Comparison of ENCODE assay signal across 9 cellular contexts in genomic region chr5:100901851-100902341, GRCh38. TPM values are rescaled to one million over a fixed set of nuclear protein-coding genes. Genes with fewer than 3 reads are reported as not detected.
DNase-seq lines count a peak whose midpoint lies in the region; ATAC-seq, FAIRE-seq and TF ChIP-seq lines count a peak whose summit lies in the region.
"Had no signal": no experiment of that assay in that cellular context is flagged by ENCODE, and none has a peak within 500 bp of the region (broad histone marks: within the 10 kb centered on the region; RNA-seq: fewer than 3 reads in every experiment).

No MANE protein-coding gene starts in this region.

- FAIRE-seq in HepG2 (lab: Jason Lieb, UNC), result no peak

- no peak for ATAC-seq in HepG2
- ATAC-seq in gastrocnemius medialis, result peak; percentile 34 to 37
- ATAC-seq in HG03565 (IDR thresholded peaks at IDR 0.05; ENCODE audit: unreplicated experiment), result no peak
- ATAC-seq in GM21825 (IDR thresholded peaks at IDR 0.05; ENCODE audit: unreplicated experiment), result no peak

- H3K4me2 ChIP-seq in HepG2 (ENCODE audit: low read depth, low read length), result no peak overlapping the region
- peak overlapping the region; percentile 93 for H3K4me2 ChIP-seq in hepatocyte

- H4K20me1 ChIP-seq in HepG2 (ENCODE audit: insufficient read depth, low read length) (no peaks in the 10 kb centered on the region), hepatocyte (ENCODE audit: insufficient read depth, poor library complexity, severe bottlenecking) (no peaks in the 10 kb centered on the region)

- in situ Hi-C loops in HepG2 (cut with HindIII; ENCODE audit: extremely low pct_ligation_motif_present, low pct_unique_long_range_greater_than_20kb), result no loop called here
- in situ Hi-C loops in gastrocnemius medialis (cut with MboI; ENCODE audit: low sequenced_read_pairs in 4 of 4), result no loop called here

- 3% methylated on average over 9 of the region's 9 CpGs for WGBS in liver
- WGBS in HepG2 (ENCODE audit: low lambda C conversion rate), result 6% methylated on average over 9 of the region's 9 CpGs
- WGBS in hepatocyte (ENCODE audit: low lambda C conversion rate, missing lambda C conversion rate), result 12% methylated on average over 9 of the region's 9 CpGs

- TF ChIP-seq RAD21 in liver (IDR thresholded peaks at IDR 0.05) (peak; percentile 15 to 19), HepG2 (CRISPR knock-in tag; IDR thresholded peaks at IDR 0.05) (no peak)

- CTCF ChIA-PET in HepG2 (lab: Yijun Ruan, JAX; ENCODE audit: low intra/inter-chr PET ratio, low total read pairs), result no interaction called here

- peaks cover 0 to 6% (median 1%) of the 10 kb centered on the region in 4 donors for H3K4me1 ChIP-seq in liver (ENCODE audit: control insufficient read depth in 4 of 4, insufficient read depth in 4 of 4, low read length in 3 of 4)
- no peaks in the 10 kb centered on the region for H3K4me1 ChIP-seq in HepG2 (ENCODE audit: insufficient read depth, low read length)
- H3K4me1 ChIP-seq in SJCRH30, result no peaks in the 10 kb centered on the region
- H3K4me1 ChIP-seq in hepatocyte (ENCODE audit: insufficient read depth), result no peaks in the 10 kb centered on the region
- peaks cover 4 to 5% of the 10 kb centered on the region in 2 donors for H3K4me1 ChIP-seq in gastrocnemius medialis

- no peak for DNase-seq in HepG2 (ENCODE audit: low spot score)
- DNase-seq in SJCRH30, result peak in 1 of 2 experiments; percentile 11
- DNase-seq in activated naive CD8-positive, alpha-beta T cell treated with anti-CD3 and anti-CD28 coated beads, Interleukin-2, amount 50 U/mL, for 16 hours (ENCODE audit: low read depth, low spot score), result peak; percentile 12
- DNase-seq in hepatocyte (ENCODE audit: low spot score), result peak; percentile 12
- DNase-seq in gastrocnemius medialis, result peak in 1 of 2 donors; percentile 22

- peaks cover 0 to 2% (median 0%) of the 10 kb centered on the region in 4 donors for H3K27me3 ChIP-seq in liver (ENCODE audit: control insufficient read depth in 4 of 4, insufficient read depth in 4 of 4, low read length in 3 of 4)
- H3K27me3 ChIP-seq in HepG2 (ENCODE audit: control insufficient read depth in 1 of 2, insufficient read depth in 2 of 2, low read length in 2 of 2), result peaks cover 3 to 32% of the 10 kb centered on the region in 2 experiments; a peak in 4 of 5 replicates
- H3K27me3 ChIP-seq in SJCRH30, result no peaks in the 10 kb centered on the region
- peaks cover 10% of the 10 kb centered on the region for H3K27me3 ChIP-seq in hepatocyte
- peaks cover 6 to 32% (median 16%) of the 10 kb centered on the region in 3 donors for H3K27me3 ChIP-seq in gastrocnemius medialis

- H3K79me2 ChIP-seq in HepG2 (ENCODE audit: insufficient read depth, low read length) (no peaks in the 10 kb centered on the region), hepatocyte (no peaks in the 10 kb centered on the region)

- no peaks in the 10 kb centered on the region for H3K9me3 ChIP-seq in liver (ENCODE audit: control insufficient read depth in 4 of 4, low read length in 3 of 4)
- H3K9me3 ChIP-seq in HepG2 (ENCODE audit: low read length), result no peaks in the 10 kb centered on the region
- H3K9me3 ChIP-seq in SJCRH30 (replicated peaks), result no peaks in the 10 kb centered on the region
- H3K9me3 ChIP-seq in hepatocyte (ENCODE audit: low read depth), result no peaks in the 10 kb centered on the region
- no peaks in the 10 kb centered on the region for H3K9me3 ChIP-seq in gastrocnemius medialis

- POLR2A ChIA-PET in HepG2 (lab: Yijun Ruan, JAX), result no interaction called here

- TF ChIP-seq POLR2A in HepG2 (IDR thresholded peaks at IDR 0.05; ENCODE audit: insufficient read depth in 1 of 2, low read depth in 2 of 2, low read length in 2 of 2), result no peak
- TF ChIP-seq POLR2A in gastrocnemius medialis (IDR thresholded peaks at IDR 0.05), result no peak

- intact Hi-C loops in HepG2 (cut with micrococcal nuclease; ENCODE audit: unreplicated experiment) (no loop called here), gastrocnemius medialis (cut with DNase I; ENCODE audit: low total_unique reads) (no loop called here)

- peak overlapping the region; percentile 77 to 87 for H3K27ac ChIP-seq in liver (ENCODE audit: low read depth in 1 of 2, low read length in 2 of 2)
- no peak overlapping the region for H3K27ac ChIP-seq in HepG2 (ENCODE audit: extremely low read length, insufficient read depth, low read length)
- H3K27ac ChIP-seq in SJCRH30, result no peak overlapping the region
- H3K27ac ChIP-seq in hepatocyte, result peak overlapping the region; percentile 14
- peak overlapping the region; percentile 60 to 73 (median 63) for H3K27ac ChIP-seq in gastrocnemius medialis
- H3K27ac ChIP-seq: epithelial cell of prostate had no signal

- TF ChIP-seq EP300 in HepG2 (IDR thresholded peaks at IDR 0.05; ENCODE audit: low read depth in 2 of 2, low read length in 2 of 2), result no peak
- no peak for TF ChIP-seq EP300 in HepG2 (CRISPR knock-in tag; IDR thresholded peaks at IDR 0.05; ENCODE audit: borderline replicate concordance)

- no peaks in the 10 kb centered on the region for H3K36me3 ChIP-seq in liver (ENCODE audit: control insufficient read depth in 4 of 4, insufficient read depth in 3 of 4, low read depth in 1 of 4, low read length in 3 of 4)
- H3K36me3 ChIP-seq in HepG2 (replicated peaks in 1 of 2; ENCODE audit: control insufficient read depth in 1 of 2, insufficient read depth in 2 of 2, low read length in 2 of 2), result no peaks in the 10 kb centered on the region
- no peaks in the 10 kb centered on the region for H3K36me3 ChIP-seq in SJCRH30
- no peaks in the 10 kb centered on the region for H3K36me3 ChIP-seq in hepatocyte (replicated peaks; ENCODE audit: insufficient read depth, low read depth)
- H3K36me3 ChIP-seq in gastrocnemius medialis, result no peaks in the 10 kb centered on the region

- H2AFZ ChIP-seq in HepG2 (ENCODE audit: low read length), result no peak overlapping the region
- H2AFZ ChIP-seq in hepatocyte, result peak overlapping the region; percentile 86

- H3K4me3 ChIP-seq in liver (ENCODE audit: low read depth in 1 of 3, low read length in 3 of 3) (peak overlapping the region; percentile 28 to 52 (median 43)), HepG2 (replicated peaks in 1 of 3; ENCODE audit: insufficient read depth in 1 of 3, low read depth in 2 of 3, low read length in 3 of 3) (no peak overlapping the region), SJCRH30 (peak overlapping the region; percentile 55), hepatocyte (peak overlapping the region; percentile 40), gastrocnemius medialis (peak overlapping the region; percentile 54 to 61 (median 58))

- H3K9ac ChIP-seq in liver (ENCODE audit: low read depth in 1 of 2, low read length in 2 of 2), result peak overlapping the region in 1 of 2 donors; percentile 82
- H3K9ac ChIP-seq in HepG2 (ENCODE audit: insufficient read depth, low read depth, low read length), result no peak overlapping the region

- TF ChIP-seq CTCF in liver (IDR thresholded peaks at IDR 0.05; ENCODE audit: low read depth, low read length, missing input control) (no peak), HepG2 (CRISPR knock-in tag; IDR thresholded peaks at IDR 0.05) (no peak), hepatocyte (IDR thresholded peaks at IDR 0.05; ENCODE audit: poor library complexity) (no peak), gastrocnemius medialis (IDR thresholded peaks at IDR 0.05 in 4 of 5, conservative IDR thresholded peaks at IDR 0.05 in 1 of 5) (no peak)

- BruUV-seq in HepG2 (replicated peaks; lab: Mats Ljungman, UMichigan), result no TSS peak

- H3K9me2 ChIP-seq in hepatocyte (replicated peaks; ENCODE audit: insufficient read depth), result no peaks in the 10 kb centered on the region

TF ChIP-seq in liver, 16 proteins besides CTCF, POLR2A, EP300 and RAD21:
- TF ChIP-seq TAF1 (conservative IDR thresholded peaks at IDR 0.05) (no peak), JUND (IDR thresholded peaks at IDR 0.05) (no peak), FOXA2 (IDR thresholded peaks at IDR 0.05) (no peak)

RNA-seq across cellular contexts. Expression of gene ST8SIA4, which starts 1.2 kb away (rescaled TPM):
- 1 to 10 TPM; 2.3 to 4.1 TPM for total RNA-seq in liver
- polyA plus RNA-seq in liver, result under 1 TPM; 0.35 to 0.78 TPM
- not detected in 2 replicates for total RNA-seq in HepG2 (2016; rRNA removed; fragmentation: Illumina TruSeq; extraction: Trizol)
- total RNA-seq in HepG2 (2016; cell fraction: cytosol; rRNA removed; fragmentation: Illumina TruSeq; extraction: Trizol; ENCODE audit: low read depth), result not detected in 2 replicates
- not detected in 2 replicates for total RNA-seq in HepG2 (2016; cell fraction: insoluble cytoplasmic fraction; rRNA removed; fragmentation: Illumina TruSeq; extraction: Trizol)
- not detected in 2 replicates for total RNA-seq in HepG2 (2016; cell fraction: membrane; rRNA removed; fragmentation: Illumina TruSeq; extraction: Trizol)
- not detected in 2 replicates for total RNA-seq in HepG2 (2016; cell fraction: nucleus; rRNA removed; fragmentation: Illumina TruSeq; extraction: Trizol)
- polyA plus RNA-seq in HepG2 (2011; rRNA removed), result not detected in 2 replicates
- not detected in 2 replicates for polyA plus RNA-seq in HepG2 (2011; cell fraction: cytosol; rRNA removed)
- not detected in 2 replicates for polyA plus RNA-seq in HepG2 (2011; cell fraction: nucleus; rRNA removed)
- polyA plus RNA-seq in HepG2 (2012), result not detected in 2 replicates
- polyA plus RNA-seq in HepG2 (2016; cell fraction: cytosol; fragmentation: Illumina TruSeq; extraction: Trizol; ENCODE audit: low read depth), result not detected in 2 replicates
- not detected in 2 replicates for polyA plus RNA-seq in HepG2 (2016; cell fraction: insoluble cytoplasmic fraction; fragmentation: Illumina TruSeq; extraction: Trizol; ENCODE audit: low read depth)
- not detected in 2 replicates for polyA plus RNA-seq in HepG2 (2016; cell fraction: membrane; fragmentation: Illumina TruSeq; extraction: Trizol; ENCODE audit: low read depth)
- polyA plus RNA-seq in HepG2 (2016; cell fraction: nucleus; fragmentation: Illumina TruSeq; extraction: Trizol; ENCODE audit: insufficient read depth, low read depth), result not detected in 2 replicates
- not detected in 2 replicates for polyA minus RNA-seq in HepG2 (2011; rRNA and poly(A)+ RNA removed; ENCODE audit: low replicate concordance)
- not detected in 2 replicates for polyA minus RNA-seq in HepG2 (2011; cell fraction: cytosol; rRNA and poly(A)+ RNA removed)
- under 0.01 TPM in 1 of 2 replicates, not detected in the other for polyA minus RNA-seq in HepG2 (2011; cell fraction: nucleus; rRNA and poly(A)+ RNA removed)
- 0.73 and 0.91 TPM in 2 replicates for total RNA-seq in SJCRH30 (2014; rRNA removed; shearing (Covaris generic))
- 6.0 and 7.1 TPM in 2 replicates for total RNA-seq in hepatocyte
- polyA plus RNA-seq in hepatocyte, result 1.8 and 3.1 TPM in 2 replicates
- total RNA-seq in gastrocnemius medialis, result 1 to 10 TPM in 3 of 4 donors, under 1 TPM in 1; 0.93 to 4.5 (median 1.3) TPM

Comparison
In these comparisons a context has a peak if more than half of its experiments do, and no peak if none do; other contexts are left out.
1. H3K27ac ChIP-seq: peak in liver (2 of 2), hepatocyte (single experiment) and gastrocnemius medialis (4 of 4); none in HepG2 (single experiment) and SJCRH30 (single experiment).
2. H3K4me3 ChIP-seq: peak in liver (3 of 3), SJCRH30 (single experiment), hepatocyte (single experiment) and gastrocnemius medialis (4 of 4); none in HepG2 (0 of 3).
3. ATAC-seq: peak in gastrocnemius medialis (2 of 2); none in HepG2 (single experiment), HG03565 (single experiment) and GM21825 (single experiment).